8 cellular contexts compared by ENCODE assay signal in genomic region chr12:2783936-2784600, GRCh38. TPM values are rescaled to one million over a fixed set of nuclear protein-coding genes. Genes with fewer than 3 reads are reported as not detected.
A peak's percentile ranks its signal among the peaks of the same experiment; 100 is the strongest.
DNase-seq lines count a peak whose midpoint lies in the region; ATAC-seq and TF ChIP-seq lines count a peak whose summit lies in the region.

No MANE protein-coding gene starts in this region.

- H3K27ac ChIP-seq in SJSA1 (no peak overlapping the region), parathyroid adenoma (no peak overlapping the region)

- H3K9me3 ChIP-seq in SJSA1 (replicated peaks) (no peaks in the 10 kb centered on the region), parathyroid adenoma (ENCODE audit: control insufficient read depth, low read length) (no peaks in the 10 kb centered on the region)

- H3K4me1 Mint-ChIP-seq in activated naive CD8-positive, alpha-beta T cell treated with anti-CD3 and anti-CD28 coated beads, Interleukin-2, amount 50 U/mL, for 24 hours: peaks cover 7% of the 10 kb centered on the region

- peaks cover 4% of the 10 kb centered on the region for H3K4me1 ChIP-seq in SJSA1 (replicated peaks)
- no peaks in the 10 kb centered on the region for H3K4me1 ChIP-seq in parathyroid adenoma

- no peak overlapping the region for H3K4me2 ChIP-seq in parathyroid adenoma (ENCODE audit: low read length)

- H3K27me3 ChIP-seq in SJSA1 (replicated peaks) (peaks cover 42% of the 10 kb centered on the region), parathyroid adenoma (ENCODE audit: control insufficient read depth, insufficient read depth, low read length) (no peaks in the 10 kb centered on the region)

- H3K36me3 Mint-ChIP-seq in activated naive CD8-positive, alpha-beta T cell treated with anti-CD3 and anti-CD28 coated beads, Interleukin-2, amount 50 U/mL, for 24 hours (ENCODE audit: low read depth): no peaks in the 10 kb centered on the region

- in situ Hi-C loops in KBM-7 (cut with MboI; ENCODE audit: low pct_unique_long_range_greater_than_20kb, low sequenced_read_pairs): no loop called here

- no peak overlapping the region for H3K9ac ChIP-seq in parathyroid adenoma

- TF ChIP-seq CTCF in parathyroid adenoma (IDR thresholded peaks at IDR 0.05): peak; percentile 89

- DNase-seq in DMS153 (lab: John Stamatoyannopoulos, UW) (peak; percentile 28), KBM-7 (peak; percentile 64), SJSA1 (ENCODE audit: low read depth in 1 of 2, low spot score in 2 of 2) (peak; percentile 56 to 67), Right ventricle myocardium superior (peak; percentile 83)
- DNase-seq in activated naive CD8-positive, alpha-beta T cell treated with anti-CD3 and anti-CD28 coated beads, Interleukin-2, amount 50 U/mL, for 24 hours: peak; percentile 61

- intact Hi-C loops in Right ventricle myocardium superior (cut with DNase I): no loop called here

- no peak overlapping the region for H3K27ac Mint-ChIP-seq in activated naive CD8-positive, alpha-beta T cell treated with anti-CD3 and anti-CD28 coated beads, Interleukin-2, amount 50 U/mL, for 24 hours

- H3K9me3 Mint-ChIP-seq in activated naive CD8-positive, alpha-beta T cell treated with anti-CD3 and anti-CD28 coated beads, Interleukin-2, amount 50 U/mL, for 24 hours: no peaks in the 10 kb centered on the region

- H3K4me3 ChIP-seq in SJSA1 (no peak overlapping the region), parathyroid adenoma (ENCODE audit: low read depth, low read length) (no peak overlapping the region)

- H3K27me3 Mint-ChIP-seq in activated naive CD8-positive, alpha-beta T cell treated with anti-CD3 and anti-CD28 coated beads, Interleukin-2, amount 50 U/mL, for 24 hours: peaks cover 7% of the 10 kb centered on the region

- ATAC-seq in activated naive CD8-positive, alpha-beta T cell treated with anti-CD3 and anti-CD28 coated beads, Interleukin-2, amount 50 U/mL, for 24 hours: peak; percentile 95
- ATAC-seq in Right ventricle myocardium superior (ENCODE audit: poor library complexity) (peak; percentile 96), HG03571 (IDR thresholded peaks at IDR 0.05; ENCODE audit: unreplicated experiment) (no peak), HG03159 (IDR thresholded peaks at IDR 0.05; ENCODE audit: unreplicated experiment) (no peak)

- peak overlapping the region; percentile 70 for H2AFZ ChIP-seq in parathyroid adenoma

- H3K4me3 Mint-ChIP-seq in activated naive CD8-positive, alpha-beta T cell treated with anti-CD3 and anti-CD28 coated beads, Interleukin-2, amount 50 U/mL, for 24 hours: peak overlapping the region; percentile 67

- H3K36me3 ChIP-seq in SJSA1 (no peaks in the 10 kb centered on the region), parathyroid adenoma (ENCODE audit: control insufficient read depth, insufficient read depth, low read length) (no peaks in the 10 kb centered on the region)

- H3K79me2 ChIP-seq in parathyroid adenoma: no peaks in the 10 kb centered on the region

RNA-seq across cellular contexts. Expression of gene FKBP4, which starts 10.7 kb away (rescaled TPM):
- total RNA-seq in SJSA1 (2014; rRNA removed; shearing (Covaris generic)): 81.8 and 91.1 TPM in 2 replicates
- 63.3 TPM for total RNA-seq in Right ventricle myocardium superior

RNA-seq across cellular contexts. Expression of gene ITFG2, which starts 28.4 kb away (rescaled TPM):
- total RNA-seq in SJSA1 (2014; rRNA removed; shearing (Covaris generic)): 19.7 and 22.7 TPM in 2 replicates
- total RNA-seq in Right ventricle myocardium superior: 12.2 TPM

RNA-seq across cellular contexts. Expression of gene NRIP2, which starts 50.8 kb away (rescaled TPM):
- 0.32 TPM in 1 of 2 replicates, not detected in the other for total RNA-seq in SJSA1 (2014; rRNA removed; shearing (Covaris generic))
- total RNA-seq in Right ventricle myocardium superior: 2.0 TPM

Comparison
In these comparisons a context has a peak if more than half of its experiments do, and no peak if none do; other contexts are left out.
1. DNase-seq: peak in every context shown above with its lines; median percentile 83 in Right ventricle myocardium superior; 64 in KBM-7; 62 in SJSA1; 61 in activated naive CD8-positive, alpha-beta T cell treated with anti-CD3 and anti-CD28 coated beads, Interleukin-2, amount 50 U/mL, for 24 hours; 28 in DMS153.
2. ATAC-seq: peak in activated naive CD8-positive, alpha-beta T cell treated with anti-CD3 and anti-CD28 coated beads, Interleukin-2, amount 50 U/mL, for 24 hours (single experiment) and Right ventricle myocardium superior (single experiment); none in HG03571 (single experiment) and HG03159 (single experiment).